Comparison of ENCODE assay signal across 8 cellular contexts in genomic region chr3:25856902-25857518, GRCh38.
DNase-seq lines count a peak whose midpoint lies in the region; ATAC-seq, FAIRE-seq and TF ChIP-seq lines count a peak whose summit lies in the region.

No MANE protein-coding gene starts in this region.

- H3K4me3 Mint-ChIP-seq in CD8-positive, alpha-beta T cell, result no peak overlapping the region

- intact Hi-C loops in CD8-positive, alpha-beta T cell (cut with DNase I, micrococcal nuclease), result loop anchor here (1.0 to 5.0 kb wide), 3 partner anchors 65 to 209 kb away; partner anchors contain the start of genes OXSM (in 1 of the 2) and TOP2B (in 1 of the 2)
- intact Hi-C loops in kidney (cut with DNase I) (loop anchor here (10.0 kb wide), 1 partner anchor 212 kb away; no protein-coding TSS in a partner anchor), posterior vena cava (cut with DNase I) (loop anchor here in 1 of 2 donors (10.0 kb wide), 1 partner anchor 848 kb away; no protein-coding TSS in a partner anchor)

- no peaks in the 10 kb centered on the region for H3K36me3 ChIP-seq in CD8-positive, alpha-beta T cell (ENCODE audit: insufficient read depth, low read length)
- no peaks in the 10 kb centered on the region for H3K36me3 ChIP-seq in kidney (ENCODE audit: control insufficient read depth in 1 of 2, insufficient read depth in 2 of 2, low read length in 2 of 2)

- H3K9me3 ChIP-seq in CD8-positive, alpha-beta T cell (ENCODE audit: low read length), result no peaks in the 10 kb centered on the region
- H3K9me3 ChIP-seq in kidney (ENCODE audit: control insufficient read depth in 1 of 2, low read length in 2 of 2), result no peaks in the 10 kb centered on the region

- no peak overlapping the region for H3K27ac ChIP-seq in CD8-positive, alpha-beta T cell (ENCODE audit: low read depth, low read length)
- no peak overlapping the region for H3K27ac ChIP-seq in kidney (ENCODE audit: low read depth in 2 of 2, low read length in 2 of 2)

- no peak overlapping the region for H3K9ac ChIP-seq in kidney (ENCODE audit: low read length in 2 of 2)

- H3K9me3 Mint-ChIP-seq in CD8-positive, alpha-beta T cell, result peaks cover 2% of the 10 kb centered on the region

- CTCF ChIA-PET in CD8-positive, alpha-beta T cell (lab: Charles Lee), result interaction anchor here (0.6 to 7.6 kb wide), 26 partner anchors 9 to 253 kb away, joined by 3 to 117 read pairs (median 4); partner anchors contain the start of gene NGLY1

- no peak overlapping the region for H3K27ac Mint-ChIP-seq in CD8-positive, alpha-beta T cell

- no peaks in the 10 kb centered on the region for H3K27me3 Mint-ChIP-seq in CD8-positive, alpha-beta T cell (ENCODE audit: low read depth)

- no peaks in the 10 kb centered on the region for H3K36me3 Mint-ChIP-seq in CD8-positive, alpha-beta T cell

- FAIRE-seq in kidney (lab: Jason Lieb, UNC) (peak; percentile 81), urothelium cell line (lab: Jason Lieb, UNC) (no peak)

- H3K4me1 Mint-ChIP-seq in CD8-positive, alpha-beta T cell (ENCODE audit: low read depth), result no peaks in the 10 kb centered on the region

- TF ChIP-seq CTCF in CD8-positive, alpha-beta T cell (IDR thresholded peaks at IDR 0.05), result peak; percentile 67
- peak; percentile 55 for TF ChIP-seq CTCF in kidney (IDR thresholded peaks at IDR 0.05; ENCODE audit: borderline replicate concordance, extremely low read depth, insufficient read depth)

- DNase-seq in CD8-positive, alpha-beta T cell, result peak in 1 of 7 experiments; percentile 10
- DNase-seq in NCI-H1694 treated with DMSO at 0.1 percent for 48 hours (lab: John Stamatoyannopoulos, UW), result peak; percentile 19
- DNase-seq in amniotic epithelial cell (ENCODE audit: low read depth), result peak; percentile 53
- no peak for DNase-seq in kidney
- DNase-seq in urothelium cell line (ENCODE audit: low spot score), result peak; percentile 26
- DNase-seq in posterior vena cava (ENCODE audit: low spot score), result no peak

- peak; percentile 84 for ATAC-seq in CD8-positive, alpha-beta T cell
- peak; percentile 87 for ATAC-seq in GM18520 (IDR thresholded peaks at IDR 0.05; ENCODE audit: unreplicated experiment)
- peak; percentile 92 for ATAC-seq in HG02885 (IDR thresholded peaks at IDR 0.05; ENCODE audit: poor library complexity, unreplicated experiment)

- POLR2A ChIA-PET in CD8-positive, alpha-beta T cell (lab: Charles Lee), result interaction anchor here (1.2 kb wide), 1 partner anchor 209 kb away, joined by 4 read pairs; no protein-coding TSS in a partner anchor

- H3K27me3 ChIP-seq in CD8-positive, alpha-beta T cell (ENCODE audit: insufficient read depth, low read length), result no peaks in the 10 kb centered on the region

- no peaks in the 10 kb centered on the region for H3K4me1 ChIP-seq in CD8-positive, alpha-beta T cell (ENCODE audit: insufficient read depth, low read length)
- H3K4me1 ChIP-seq in kidney (ENCODE audit: control insufficient read depth in 1 of 2, insufficient read depth in 1 of 2, low read depth in 1 of 2, low read length in 2 of 2), result no peaks in the 10 kb centered on the region

- H3K4me3 ChIP-seq in CD8-positive, alpha-beta T cell (ENCODE audit: low read depth, low read length), result no peak overlapping the region
- no peak overlapping the region for H3K4me3 ChIP-seq in kidney (ENCODE audit: low read length in 2 of 2)

Comparison
In these comparisons a context has a peak if more than half of its experiments do, and no peak if none do; other contexts are left out.
1. DNase-seq: peak in NCI-H1694 treated with DMSO at 0.1 percent for 48 hours (single experiment), amniotic epithelial cell (single experiment) and urothelium cell line (single experiment); none in kidney (single experiment) and posterior vena cava (single experiment).
2. Peak in every context shown above with its lines, with median percentiles within 50 percentile points of each other: ATAC-seq.